ENCODE assay signal across 12 cellular contexts in genomic region chr3:46908294-46908985, GRCh38. TPM values are rescaled to one million over a fixed set of nuclear protein-coding genes. Genes with fewer than 3 reads are reported as not detected.
DNase-seq lines count a peak whose midpoint lies in the region; ATAC-seq and TF ChIP-seq lines count a peak whose summit lies in the region.
"Had no signal": no experiment of that assay in that cellular context is flagged by ENCODE, and none has a peak within 500 bp of the region (broad histone marks: within the 10 kb centered on the region; RNA-seq: fewer than 3 reads in every experiment).

No MANE protein-coding gene starts in this region.

- H4K20me1 ChIP-seq in IMR-90 (ENCODE audit: insufficient read depth, low read length): no peaks in the 10 kb centered on the region
- H4K20me1 ChIP-seq in mammary epithelial cell (ENCODE audit: insufficient read depth, low read length): no peaks in the 10 kb centered on the region
- H4K20me1 ChIP-seq in hepatocyte (ENCODE audit: insufficient read depth, poor library complexity, severe bottlenecking): no peaks in the 10 kb centered on the region

- H2BK120ac ChIP-seq in IMR-90 (ENCODE audit: low read depth, low read length): no peak overlapping the region

- dilution Hi-C loops in IMR-90 (cut with HindIII; ENCODE audit: low sequenced_read_pairs, unreplicated experiment): no loop called here
- dilution Hi-C loops in mammary epithelial cell (cut with HindIII; ENCODE audit: low sequenced_read_pairs): no loop called here

- H2AK9ac ChIP-seq in IMR-90 (replicated peaks; ENCODE audit: low read depth, low read length, poor library complexity): no peak overlapping the region

- H3K56ac ChIP-seq in IMR-90 (ENCODE audit: extremely low read depth, insufficient read depth, low read length): no peak overlapping the region

- H3K9me3 Mint-ChIP-seq in T-cell: no peaks in the 10 kb centered on the region

- H3K27ac Mint-ChIP-seq in T-cell: no peak overlapping the region
- H3K27ac Mint-ChIP-seq: activated CD8-positive, alpha-beta T cell treated with anti-CD3 and anti-CD28 coated beads, Interleukin-2, amount 10 ng/mL, durations not matched to agents 7 days and 5 days had no signal

- H3K9ac ChIP-seq in IMR-90 (ENCODE audit: low read depth, low read length) (no peak overlapping the region), mammary epithelial cell (ENCODE audit: insufficient read depth, low read length) (no peak overlapping the region)

- peak; percentile 41 for TF ChIP-seq RAD21 in IMR-90 (IDR thresholded peaks at IDR 0.05; ENCODE audit: low read length)

- H3K36me3 Mint-ChIP-seq in T-cell: no peaks in the 10 kb centered on the region

- no peak overlapping the region for H3K14ac ChIP-seq in IMR-90 (replicated peaks; ENCODE audit: low read depth, low read length)

- H3K79me2 ChIP-seq in mammary epithelial cell (ENCODE audit: insufficient read depth, low read length) (no peaks in the 10 kb centered on the region), hepatocyte (no peaks in the 10 kb centered on the region)

- H3K4ac ChIP-seq in IMR-90 (ENCODE audit: low read depth, low read length): no peak overlapping the region

- no peak overlapping the region for H3K23ac ChIP-seq in IMR-90 (ENCODE audit: low read depth, low read length)

- H3K79me1 ChIP-seq in IMR-90 (ENCODE audit: low read depth in 1 of 2, low read length in 2 of 2): no peaks in the 10 kb centered on the region

- H3K9me2 ChIP-seq in hepatocyte (replicated peaks; ENCODE audit: insufficient read depth): no peaks in the 10 kb centered on the region

- no peak overlapping the region for H4K8ac ChIP-seq in IMR-90 (ENCODE audit: low read depth in 2 of 2, low read length in 2 of 2)

- POLR2A ChIA-PET in IMR-90 (lab: Charles Lee; ENCODE audit: unreplicated experiment): no interaction called here
- POLR2A ChIA-PET in T-cell (lab: Charles Lee): no interaction called here

- ATAC-seq in IMR-90 (ENCODE audit: low read depth) (no peak), T-cell (replicated peaks in 1 of 4) (no peak), HG03457 (IDR thresholded peaks at IDR 0.05; ENCODE audit: unreplicated experiment) (no peak)

- peaks cover 8 to 10% (median 8%) of the 10 kb centered on the region in 3 donors for H3K4me1 Mint-ChIP-seq in T-cell

- H3K27ac ChIP-seq in IMR-90 (ENCODE audit: insufficient read depth, low read length) (no peak overlapping the region), mammary epithelial cell (ENCODE audit: insufficient read depth, low read depth, low read length) (no peak overlapping the region), hepatocyte (no peak overlapping the region), tibial artery (peak overlapping the region; percentile 63 to 72), vagina (no peak overlapping the region)
- H3K27ac ChIP-seq: SJCRH30 had no signal

- H3K4me3 ChIP-seq in IMR-90 (ENCODE audit: insufficient read depth, low read depth, low read length) (no peak overlapping the region), mammary epithelial cell (replicated peaks in 1 of 3; ENCODE audit: insufficient read depth in 1 of 3, low read depth in 2 of 3, low read length in 3 of 3) (no peak overlapping the region), hepatocyte (no peak overlapping the region), tibial artery (peak overlapping the region in 1 of 2 donors; percentile 13), vagina (no peak overlapping the region)
- H3K4me3 ChIP-seq: SJCRH30 had no signal

- no peak overlapping the region for H3K18ac ChIP-seq in IMR-90 (ENCODE audit: low read depth, low read length)

- peaks cover 4% of the 10 kb centered on the region; the same call in 1 of the 2 replicates for H3K4me1 ChIP-seq in IMR-90 (ENCODE audit: control insufficient read depth, insufficient read depth, low read length)
- peaks cover 21% of the 10 kb centered on the region for H3K4me1 ChIP-seq in mammary epithelial cell (ENCODE audit: insufficient read depth, low read length)
- peaks cover 10% of the 10 kb centered on the region for H3K4me1 ChIP-seq in hepatocyte (ENCODE audit: insufficient read depth)
- peaks cover 6 to 40% (median 23%) of the 10 kb centered on the region in 4 donors for H3K4me1 ChIP-seq in tibial artery
- peaks cover 20% of the 10 kb centered on the region for H3K4me1 ChIP-seq in vagina

- intact Hi-C loops in IMR-90 (cut with micrococcal nuclease) (loop anchor here (5.0 kb wide), 1 partner anchor 421 kb away; no protein-coding TSS in a partner anchor), mammary epithelial cell (cut with micrococcal nuclease) (loop anchor here (5.0 kb wide), 2 partner anchors 414 to 421 kb away; no protein-coding TSS in a partner anchor), tibial artery (cut with DNase I; ENCODE audit: low total_unique reads) (loop anchor here (2.0 to 5.0 kb wide), 2 partner anchors 41 to 204 kb away; no protein-coding TSS in a partner anchor), vagina (cut with DNase I) (loop anchor here (5.0 kb wide), 1 partner anchor 41 kb away; no protein-coding TSS in a partner anchor)

- H3K9me3 ChIP-seq in IMR-90 (ENCODE audit: control insufficient read depth, insufficient read depth, low read length) (no peaks in the 10 kb centered on the region), mammary epithelial cell (replicated peaks; ENCODE audit: insufficient read depth, low read length) (no peaks in the 10 kb centered on the region), hepatocyte (ENCODE audit: low read depth) (no peaks in the 10 kb centered on the region), tibial artery (no peaks in the 10 kb centered on the region), vagina (no peaks in the 10 kb centered on the region)
- H3K9me3 ChIP-seq: SJCRH30 had no signal

- no peak overlapping the region for H3K4me2 ChIP-seq in IMR-90 (ENCODE audit: low read depth, low read length)
- H3K4me2 ChIP-seq in mammary epithelial cell (ENCODE audit: insufficient read depth, low read depth, low read length): no peak overlapping the region
- no peak overlapping the region for H3K4me2 ChIP-seq in hepatocyte

- TF ChIP-seq POLR2A in IMR-90 (IDR thresholded peaks at IDR 0.05; ENCODE audit: low read depth, low read length): no peak
- TF ChIP-seq POLR2A in vagina (IDR thresholded peaks at IDR 0.05): no peak

- H3K9me1 ChIP-seq in IMR-90 (ENCODE audit: insufficient read depth, low read length): peaks cover 5% of the 10 kb centered on the region; the same call in 1 of the 2 replicates

- TF ChIP-seq CTCF in IMR-90 (conservative IDR thresholded peaks at IDR 0.05; ENCODE audit: low read depth, low read length) (peak; percentile 38), mammary epithelial cell (conservative IDR thresholded peaks at IDR 0.05 in 1 of 2, IDR thresholded peaks at IDR 0.05 in 1 of 2; ENCODE audit: extremely low read depth in 1 of 2, insufficient read depth in 1 of 2, low read depth in 1 of 2, low read length in 2 of 2) (peak; percentile 7 to 48), hepatocyte (IDR thresholded peaks at IDR 0.05; ENCODE audit: poor library complexity) (peak; percentile 21), tibial artery (IDR thresholded peaks at IDR 0.05) (peak in 1 of 2 experiments; percentile 33), vagina (IDR thresholded peaks at IDR 0.05) (peak in 1 of 3 experiments; percentile 12)

- no TSS peak for BruUV-seq in IMR-90 (replicated peaks; lab: Mats Ljungman, UMichigan)
- BruUV-seq in mammary epithelial cell (replicated peaks; lab: Mats Ljungman, UMichigan): no TSS peak

- no peak overlapping the region for H2BK5ac ChIP-seq in IMR-90 (ENCODE audit: low read depth, low read length, poor library complexity, severe bottlenecking)

- no peak overlapping the region for H4K91ac ChIP-seq in IMR-90 (ENCODE audit: insufficient read depth, low read depth, low read length)

- WGBS in IMR-90 (ENCODE audit: extremely low coverage in 2 of 2, insufficient read length in 1 of 2), 2 experiments: 71% methylated on average over 11 of the region's 24 CpGs; no CpG with 5 or more reads in 1 of the 2 experiments
- WGBS in mammary epithelial cell (ENCODE audit: low coverage, missing lambda C conversion rate): 32% methylated on average over 20 of the region's 24 CpGs
- WGBS in hepatocyte (ENCODE audit: low lambda C conversion rate, missing lambda C conversion rate): 82% methylated on average over 24 of the region's 24 CpGs

- no peak overlapping the region for H4K5ac ChIP-seq in IMR-90 (ENCODE audit: low read depth, low read length)

- peaks cover 2% of the 10 kb centered on the region; the same call in 1 of the 2 replicates for H3K27me3 ChIP-seq in IMR-90 (ENCODE audit: control insufficient read depth, insufficient read depth, low read length)
- H3K27me3 ChIP-seq in mammary epithelial cell (ENCODE audit: insufficient read depth, low read length): no peaks in the 10 kb centered on the region
- H3K27me3 ChIP-seq in hepatocyte: no peaks in the 10 kb centered on the region
- no peaks in the 10 kb centered on the region for H3K27me3 ChIP-seq in tibial artery
- no peaks in the 10 kb centered on the region for H3K27me3 ChIP-seq in vagina

- peak overlapping the region; percentile 34 for H2AFZ ChIP-seq in IMR-90 (replicated peaks; ENCODE audit: low read length, poor library complexity)
- no peak overlapping the region for H2AFZ ChIP-seq in mammary epithelial cell (ENCODE audit: low read depth, low read length)
- no peak overlapping the region for H2AFZ ChIP-seq in hepatocyte

- CTCF ChIA-PET in IMR-90 (lab: Yijun Ruan, JAX): no interaction called here
- CTCF ChIA-PET in mammary epithelial cell (lab: Charles Lee; ENCODE audit: low non-redundant PET): no interaction called here
- CTCF ChIA-PET in T-cell (lab: Charles Lee): interaction anchor here in 1 of 2 donors (0.5 kb wide), 1 partner anchor 453 kb away, joined by 3 read pairs; no protein-coding TSS in a partner anchor

- peak overlapping the region; percentile 27; the same call in 1 of the 2 replicates for H2AK5ac ChIP-seq in IMR-90 (ENCODE audit: low read depth, low read length)

- DNase-seq in IMR-90 (peak; percentile 66), mammary epithelial cell (no peak), hepatocyte (ENCODE audit: low spot score) (no peak), tibial artery (peak; percentile 69 to 89), vagina (ENCODE audit: extremely low spot score in 2 of 2) (no peak), pons (ENCODE audit: low spot score) (no peak), T-cell (no peak)
- DNase-seq: activated CD8-positive, alpha-beta T cell treated with anti-CD3 and anti-CD28 coated beads, Interleukin-2, amount 10 ng/mL, durations not matched to agents 7 days and 5 days; amygdala; stimulated activated CD4-positive, alpha-beta T cell treated with anti-CD3 and anti-CD28 coated beads, Interleukin-2, amount 100 ng/mL, for 24 hours had no signal

- no peak overlapping the region for H2BK15ac ChIP-seq in IMR-90 (ENCODE audit: low read depth, low read length)

- H3K36me3 ChIP-seq in IMR-90 (ENCODE audit: control insufficient read depth, insufficient read depth, low read length) (no peaks in the 10 kb centered on the region), mammary epithelial cell (ENCODE audit: insufficient read depth, low read length) (no peaks in the 10 kb centered on the region), hepatocyte (replicated peaks; ENCODE audit: insufficient read depth, low read depth) (no peaks in the 10 kb centered on the region), tibial artery (no peaks in the 10 kb centered on the region), vagina (no peaks in the 10 kb centered on the region)

- H2BK20ac ChIP-seq in IMR-90 (ENCODE audit: low read depth, low read length): no peak overlapping the region

- in situ Hi-C loops in IMR-90 (cut with MboI; ENCODE audit: low sequenced_read_pairs) (no loop called here), mammary epithelial cell (cut with MboI; ENCODE audit: low sequenced_read_pairs in 2 of 2) (no loop called here)

- H3K4me3 Mint-ChIP-seq in T-cell: no peak overlapping the region
- H3K4me3 Mint-ChIP-seq: activated CD8-positive, alpha-beta T cell treated with anti-CD3 and anti-CD28 coated beads, Interleukin-2, amount 10 ng/mL, durations not matched to agents 7 days and 5 days had no signal

- H3K27me3 Mint-ChIP-seq in T-cell: no peaks in the 10 kb centered on the region

RNA-seq across cellular contexts. Expression of gene PTH1R, which starts 30.9 kb away (rescaled TPM):
- total RNA-seq in IMR-90 (2012; rRNA removed): under 0.01 and 0.18 TPM in 2 replicates
- 0.15 and 0.56 TPM in 2 replicates for polyA plus RNA-seq in IMR-90 (2012; rRNA removed)
- polyA plus RNA-seq in IMR-90 (2012; cell fraction: cytosol; rRNA removed): 0.24 and 0.28 TPM in 2 replicates
- polyA plus RNA-seq in IMR-90 (2012; cell fraction: nucleus; rRNA removed; ENCODE audit: low replicate concordance): 0.23 and 0.77 TPM in 2 replicates
- total RNA-seq in mammary epithelial cell: under 1 TPM in 1 of 2 donors, not detected in 1; 0.33 TPM
- polyA plus RNA-seq in mammary epithelial cell: not detected
- polyA minus RNA-seq in mammary epithelial cell: not detected
- 13.9 and 14.5 TPM in 2 replicates for total RNA-seq in hepatocyte
- 29.4 and 31.0 TPM in 2 replicates for polyA plus RNA-seq in hepatocyte
- 13.0 TPM for total RNA-seq in vagina
- under 1 TPM in 1 of 5 donors, not detected in 4; 0.32 TPM for total RNA-seq in T-cell
- total RNA-seq: activated CD8-positive, alpha-beta T cell treated with anti-CD3 and anti-CD28 coated beads, Interleukin-2, amount 10 ng/mL, durations not matched to agents 7 days and 5 days had no signal

RNA-seq across cellular contexts. Expression of gene MYL3, which starts 45.2 kb away (rescaled TPM):
- not detected in 2 replicates for total RNA-seq in IMR-90 (2012; rRNA removed)
- 0.09 TPM in 1 of 2 replicates, not detected in the other for polyA plus RNA-seq in IMR-90 (2012; rRNA removed)
- not detected in 2 replicates for polyA plus RNA-seq in IMR-90 (2012; cell fraction: cytosol; rRNA removed)
- polyA plus RNA-seq in IMR-90 (2012; cell fraction: nucleus; rRNA removed; ENCODE audit: low replicate concordance): not detected in 2 replicates
- total RNA-seq in mammary epithelial cell: not detected
- polyA plus RNA-seq in mammary epithelial cell: not detected
- not detected for polyA minus RNA-seq in mammary epithelial cell
- total RNA-seq in hepatocyte: 5.8 and 9.5 TPM in 2 replicates
- polyA plus RNA-seq in hepatocyte: 7.4 and 9.7 TPM in 2 replicates
- total RNA-seq in vagina: not detected
- total RNA-seq in T-cell: not detected
- total RNA-seq: activated CD8-positive, alpha-beta T cell treated with anti-CD3 and anti-CD28 coated beads, Interleukin-2, amount 10 ng/mL, durations not matched to agents 7 days and 5 days; SJCRH30 had no signal

Comparison
In these comparisons a context has a peak if more than half of its experiments do, and no peak if none do; other contexts are left out.
1. DNase-seq: peak in IMR-90 (single experiment) and tibial artery (2 of 2); none in mammary epithelial cell (single experiment), hepatocyte (single experiment), vagina (0 of 2), pons (single experiment) and T-cell (0 of 34).
2. H3K27ac ChIP-seq: peak in tibial artery (2 of 2); none in IMR-90 (single experiment), mammary epithelial cell (single experiment), hepatocyte (single experiment) and vagina (single experiment).
3. RNA of gene PTH1R, which starts 30.9 kb away (total RNA-seq): 13.9 to 14.5 TPM in hepatocyte and 13.0 TPM in vagina (single experiment); 0.33 TPM in mammary epithelial cell, under 0.01 to 0.18 TPM in IMR-90 and 0.32 TPM in T-cell; every median in the first group is over 10 times any median in the second.